Comparison of ENCODE assay signal across 8 cellular contexts in the genomic region with DNA sequence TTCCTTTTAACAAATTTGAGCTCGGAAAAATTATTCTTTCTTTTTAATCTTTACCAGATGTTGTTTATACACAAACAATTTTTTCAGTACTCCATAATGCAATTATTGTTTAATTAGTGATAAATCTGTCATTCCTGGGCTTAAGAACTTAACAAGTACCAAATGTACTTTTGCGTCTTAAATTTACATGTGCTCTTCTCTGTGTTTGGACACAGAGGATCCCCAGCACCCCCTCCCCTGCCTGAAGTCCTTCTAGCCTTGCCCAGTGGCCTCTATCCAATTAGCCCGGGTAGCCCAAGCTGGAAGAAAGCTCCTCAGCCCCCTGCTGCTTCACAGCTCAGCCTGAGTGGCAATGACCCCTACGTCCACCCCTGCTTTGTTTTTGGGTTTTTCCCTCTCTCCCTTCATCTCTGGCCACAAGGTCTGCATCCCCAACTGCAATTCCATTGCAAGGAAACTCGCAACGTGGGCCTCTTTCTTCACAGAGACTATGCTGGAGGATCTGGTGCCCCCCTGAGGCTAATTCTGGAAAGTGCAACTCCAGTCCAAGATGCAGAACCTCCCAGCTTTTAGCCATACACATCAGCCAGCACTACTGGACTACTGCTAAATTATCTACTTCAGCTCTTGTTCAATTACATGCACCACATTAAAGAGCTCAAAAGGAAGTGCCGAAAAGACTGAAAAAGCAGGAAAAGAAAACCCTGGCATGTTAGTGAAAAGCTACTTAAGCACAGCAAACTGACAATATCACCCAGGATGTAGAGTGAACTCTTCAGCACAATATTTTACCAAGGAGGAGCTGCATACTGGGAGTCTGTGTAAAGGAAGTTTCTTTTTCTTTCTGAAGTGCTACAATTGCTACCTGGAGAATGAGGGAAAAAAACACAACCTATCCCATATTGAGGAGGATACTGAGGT.
DNase-seq lines count a peak whose midpoint lies in the region; ATAC-seq and TF ChIP-seq lines count a peak whose summit lies in the region.

No MANE protein-coding gene starts in this region.

- H2BK15ac ChIP-seq in neuronal stem cell (ENCODE audit: low read length) = no peak overlapping the region

- WGBS in neuronal stem cell (ENCODE audit: extremely low coverage in 2 of 2, insufficient read length in 2 of 2, insufficient replicate concordance in 1 of 2), 2 donors = no CpG with 5 or more reads among the region's 7 CpGs

- H3K23ac ChIP-seq in neuronal stem cell (ENCODE audit: low read depth, low read length, poor library complexity) = no peak overlapping the region

- TF ChIP-seq CTCF in PC-9 (conservative IDR thresholded peaks at IDR 0.05) (peak; percentile 86), foreskin fibroblast (IDR thresholded peaks at IDR 0.05; ENCODE audit: low read depth, low read length) (peak; percentile 88), upper lobe of right lung (IDR thresholded peaks at IDR 0.05) (peak; percentile 87)

- H3K4me1 Mint-ChIP-seq in activated T-cell treated with anti-CD3 and anti-CD28 coated beads, Interleukin-2, amount 50 U/mL, for 72 hours (ENCODE audit: low read depth) = no peaks in the 10 kb centered on the region

- H3K27ac ChIP-seq in HUES48 (ENCODE audit: low read depth, low read length) (peak overlapping the region; percentile 90), PC-9 (no peak overlapping the region), neuronal stem cell (replicated peaks; ENCODE audit: low read length) (no peak overlapping the region), upper lobe of right lung (no peak overlapping the region)

- no peak overlapping the region for H2AFZ ChIP-seq in PC-9
- peak overlapping the region; percentile 82 for H2AFZ ChIP-seq in neuronal stem cell (ENCODE audit: low read length)

- no peaks in the 10 kb centered on the region for H3K36me3 Mint-ChIP-seq in activated T-cell treated with anti-CD3 and anti-CD28 coated beads, Interleukin-2, amount 50 U/mL, for 72 hours (ENCODE audit: insufficient read depth in 2 of 2)

- intact Hi-C loops in PC-9 (cut with micrococcal nuclease; ENCODE audit: unreplicated experiment) (loop anchor here (1.0 to 2.0 kb wide), 5 partner anchors 303 to 1087 kb away; no protein-coding TSS in a partner anchor), upper lobe of right lung (cut with DNase I) (no loop called here)

- no peaks in the 10 kb centered on the region for H3K27me3 Mint-ChIP-seq in activated T-cell treated with anti-CD3 and anti-CD28 coated beads, Interleukin-2, amount 50 U/mL, for 72 hours (ENCODE audit: low read depth)

- POLR2A ChIA-PET in PC-9 (lab: Charles Lee; ENCODE audit: unreplicated experiment) = interaction anchor here (0.5 to 0.8 kb wide), 4 partner anchors 176 to 1086 kb away, joined by 3 to 6 read pairs (median 4); no protein-coding TSS in a partner anchor

- H3K79me2 ChIP-seq in PC-9 (ENCODE audit: low read depth) = no peaks in the 10 kb centered on the region

- DNase-seq in COR-L47 (lab: John Stamatoyannopoulos, UW) = peak; percentile 61
- DNase-seq in PC-9 = peak in 1 of 2 experiments; percentile 69
- peak; percentile 35 to 47 for DNase-seq in activated T-cell treated with anti-CD3 and anti-CD28 coated beads, Interleukin-2, amount 50 U/mL, for 72 hours
- peak; percentile 52 to 87 for DNase-seq in foreskin fibroblast
- DNase-seq in neuronal stem cell (ENCODE audit: low spot score) = peak; percentile 63
- DNase-seq in upper lobe of right lung = no peak

- no peak overlapping the region for H2BK5ac ChIP-seq in neuronal stem cell (ENCODE audit: low read length)

- H3K9me3 ChIP-seq in HUES48 (ENCODE audit: control insufficient read depth, insufficient read depth, low read length) = no peaks in the 10 kb centered on the region
- no peaks in the 10 kb centered on the region for H3K9me3 ChIP-seq in PC-9 (ENCODE audit: insufficient read depth, low read depth)
- H3K9me3 ChIP-seq in neuronal stem cell (replicated peaks in 1 of 2; ENCODE audit: control insufficient read depth in 2 of 2, insufficient read depth in 1 of 2, low read depth in 1 of 2, low read length in 2 of 2) = no peaks in the 10 kb centered on the region
- H3K9me3 ChIP-seq in upper lobe of right lung = no peaks in the 10 kb centered on the region

- H3K9ac ChIP-seq in HUES48 (ENCODE audit: low read depth, low read length) = no peak overlapping the region
- no peak overlapping the region for H3K9ac ChIP-seq in neuronal stem cell (ENCODE audit: low read depth, low read length, poor library complexity)

- H4K91ac ChIP-seq in neuronal stem cell (ENCODE audit: low read depth, low read length, poor library complexity) = no peak overlapping the region

- H3K14ac ChIP-seq in neuronal stem cell (ENCODE audit: low read length) = no peak overlapping the region

- H2AK5ac ChIP-seq in neuronal stem cell (ENCODE audit: low read depth, low read length) = no peak overlapping the region

- no peak overlapping the region for H3K4ac ChIP-seq in neuronal stem cell (ENCODE audit: low read length)

- no peak overlapping the region for H3K18ac ChIP-seq in neuronal stem cell (ENCODE audit: low read length)

- no peaks in the 10 kb centered on the region for H3K9me3 Mint-ChIP-seq in activated T-cell treated with anti-CD3 and anti-CD28 coated beads, Interleukin-2, amount 50 U/mL, for 72 hours

- H2BK12ac ChIP-seq in neuronal stem cell (ENCODE audit: low read length) = no peak overlapping the region

- H3K4me1 ChIP-seq in HUES48 (ENCODE audit: control insufficient read depth, insufficient read depth, low read length) = peaks cover 33% of the 10 kb centered on the region
- no peaks in the 10 kb centered on the region for H3K4me1 ChIP-seq in PC-9 (replicated peaks; ENCODE audit: insufficient read depth)
- H3K4me1 ChIP-seq in neuronal stem cell (ENCODE audit: control insufficient read depth in 2 of 2, insufficient read depth in 1 of 2, low read depth in 1 of 2, low read length in 2 of 2) = peaks cover 9 to 28% of the 10 kb centered on the region in 2 donors
- peaks cover 15% of the 10 kb centered on the region for H3K4me1 ChIP-seq in upper lobe of right lung

- no peak for ATAC-seq in activated T-cell treated with anti-CD3 and anti-CD28 coated beads, Interleukin-2, amount 50 U/mL, for 72 hours (replicated peaks in 1 of 2)
- ATAC-seq in upper lobe of right lung (peak; percentile 83), GM19455 (IDR thresholded peaks at IDR 0.05; ENCODE audit: unreplicated experiment) (no peak)

- BruUV-seq in PC-9 (replicated peaks; lab: Mats Ljungman, UMichigan) = no TSS peak

- CTCF ChIA-PET in PC-9 (lab: Charles Lee) = interaction anchor here (0.5 to 1.4 kb wide), 7 partner anchors 37 to 1087 kb away, joined by 3 to 7 read pairs (median 4); no protein-coding TSS in a partner anchor

- no peaks in the 10 kb centered on the region for H3K36me3 ChIP-seq in HUES48 (ENCODE audit: control insufficient read depth, insufficient read depth, low read length)
- no peaks in the 10 kb centered on the region for H3K36me3 ChIP-seq in PC-9 (ENCODE audit: low read depth)
- H3K36me3 ChIP-seq in neuronal stem cell (replicated peaks in 1 of 2; ENCODE audit: control insufficient read depth in 2 of 2, insufficient read depth in 2 of 2, low read length in 2 of 2) = peaks cover 0 to 5% of the 10 kb centered on the region in 2 donors
- H3K36me3 ChIP-seq in upper lobe of right lung = no peaks in the 10 kb centered on the region

- H3K4me3 ChIP-seq in HUES48 (ENCODE audit: low read depth, low read length) = peak overlapping the region; percentile 32
- no peak overlapping the region for H3K4me3 ChIP-seq in PC-9
- peak overlapping the region in 1 of 2 donors; percentile 6 for H3K4me3 ChIP-seq in foreskin fibroblast (ENCODE audit: low read depth in 1 of 2, low read length in 2 of 2)
- H3K4me3 ChIP-seq in neuronal stem cell (ENCODE audit: low read length in 2 of 2) = no peak overlapping the region
- H3K4me3 ChIP-seq in upper lobe of right lung = no peak overlapping the region

- H3K9me2 ChIP-seq in PC-9 (ENCODE audit: insufficient read depth) = no peaks in the 10 kb centered on the region

- H3K79me1 ChIP-seq in neuronal stem cell (ENCODE audit: low read depth, low read length) = no peaks in the 10 kb centered on the region

- H4K8ac ChIP-seq in neuronal stem cell (ENCODE audit: low read depth, low read length) = no peak overlapping the region

- H3F3A ChIP-seq in PC-9 (ENCODE audit: insufficient read depth, low read depth) = peaks cover under 1% of the 10 kb centered on the region; the same call in 1 of the 2 replicates

- H4K20me1 ChIP-seq in PC-9 (ENCODE audit: insufficient read depth) = no peaks in the 10 kb centered on the region

- no peak overlapping the region for H3K4me3 Mint-ChIP-seq in activated T-cell treated with anti-CD3 and anti-CD28 coated beads, Interleukin-2, amount 50 U/mL, for 72 hours

- H3K27ac Mint-ChIP-seq in activated T-cell treated with anti-CD3 and anti-CD28 coated beads, Interleukin-2, amount 50 U/mL, for 72 hours = no peak overlapping the region

- H2BK120ac ChIP-seq in neuronal stem cell (ENCODE audit: low read depth, low read length) = no peak overlapping the region

- no peak overlapping the region for H3K4me2 ChIP-seq in PC-9
- no peak overlapping the region for H3K4me2 ChIP-seq in neuronal stem cell (ENCODE audit: insufficient read depth, low read length, poor library complexity, severe bottlenecking)

- H3K27me3 ChIP-seq in HUES48 (ENCODE audit: control insufficient read depth, insufficient read depth, low read length) (no peaks in the 10 kb centered on the region), PC-9 (ENCODE audit: insufficient read depth, low read depth) (no peaks in the 10 kb centered on the region), neuronal stem cell (ENCODE audit: control insufficient read depth in 3 of 3, insufficient read depth in 3 of 3, low read depth in 1 of 3, low read length in 3 of 3) (no peaks in the 10 kb centered on the region), upper lobe of right lung (no peaks in the 10 kb centered on the region)
